Comparison of ENCODE assay signal across 2 cellular contexts in the genomic region with DNA sequence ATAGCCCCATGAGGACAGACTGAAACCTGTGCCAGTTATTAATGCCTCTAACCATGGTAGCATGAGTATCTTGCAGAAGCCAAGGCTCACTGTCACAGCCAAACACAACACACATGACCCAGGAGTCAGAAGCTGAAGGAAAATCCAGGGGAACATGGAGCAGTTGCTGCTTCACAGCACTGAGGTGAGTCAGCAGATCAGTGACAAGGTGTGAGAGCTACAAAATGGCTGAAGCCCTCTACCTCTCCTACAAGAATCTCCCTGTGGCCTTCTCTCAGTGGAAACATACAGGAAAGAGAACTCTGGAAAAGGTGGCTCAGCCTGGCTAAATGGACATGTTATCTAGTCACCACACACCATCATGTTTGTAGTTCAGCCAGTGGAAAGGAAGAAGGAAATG.
TF ChIP-seq lines count a peak whose summit lies in the region.

No MANE protein-coding gene starts in this region.

TF ChIP-seq in GM23338, 12 proteins besides CTCF, POLR2A, EP300 and RAD21 (continued from another document):
- TF ChIP-seq, protein P1, sequence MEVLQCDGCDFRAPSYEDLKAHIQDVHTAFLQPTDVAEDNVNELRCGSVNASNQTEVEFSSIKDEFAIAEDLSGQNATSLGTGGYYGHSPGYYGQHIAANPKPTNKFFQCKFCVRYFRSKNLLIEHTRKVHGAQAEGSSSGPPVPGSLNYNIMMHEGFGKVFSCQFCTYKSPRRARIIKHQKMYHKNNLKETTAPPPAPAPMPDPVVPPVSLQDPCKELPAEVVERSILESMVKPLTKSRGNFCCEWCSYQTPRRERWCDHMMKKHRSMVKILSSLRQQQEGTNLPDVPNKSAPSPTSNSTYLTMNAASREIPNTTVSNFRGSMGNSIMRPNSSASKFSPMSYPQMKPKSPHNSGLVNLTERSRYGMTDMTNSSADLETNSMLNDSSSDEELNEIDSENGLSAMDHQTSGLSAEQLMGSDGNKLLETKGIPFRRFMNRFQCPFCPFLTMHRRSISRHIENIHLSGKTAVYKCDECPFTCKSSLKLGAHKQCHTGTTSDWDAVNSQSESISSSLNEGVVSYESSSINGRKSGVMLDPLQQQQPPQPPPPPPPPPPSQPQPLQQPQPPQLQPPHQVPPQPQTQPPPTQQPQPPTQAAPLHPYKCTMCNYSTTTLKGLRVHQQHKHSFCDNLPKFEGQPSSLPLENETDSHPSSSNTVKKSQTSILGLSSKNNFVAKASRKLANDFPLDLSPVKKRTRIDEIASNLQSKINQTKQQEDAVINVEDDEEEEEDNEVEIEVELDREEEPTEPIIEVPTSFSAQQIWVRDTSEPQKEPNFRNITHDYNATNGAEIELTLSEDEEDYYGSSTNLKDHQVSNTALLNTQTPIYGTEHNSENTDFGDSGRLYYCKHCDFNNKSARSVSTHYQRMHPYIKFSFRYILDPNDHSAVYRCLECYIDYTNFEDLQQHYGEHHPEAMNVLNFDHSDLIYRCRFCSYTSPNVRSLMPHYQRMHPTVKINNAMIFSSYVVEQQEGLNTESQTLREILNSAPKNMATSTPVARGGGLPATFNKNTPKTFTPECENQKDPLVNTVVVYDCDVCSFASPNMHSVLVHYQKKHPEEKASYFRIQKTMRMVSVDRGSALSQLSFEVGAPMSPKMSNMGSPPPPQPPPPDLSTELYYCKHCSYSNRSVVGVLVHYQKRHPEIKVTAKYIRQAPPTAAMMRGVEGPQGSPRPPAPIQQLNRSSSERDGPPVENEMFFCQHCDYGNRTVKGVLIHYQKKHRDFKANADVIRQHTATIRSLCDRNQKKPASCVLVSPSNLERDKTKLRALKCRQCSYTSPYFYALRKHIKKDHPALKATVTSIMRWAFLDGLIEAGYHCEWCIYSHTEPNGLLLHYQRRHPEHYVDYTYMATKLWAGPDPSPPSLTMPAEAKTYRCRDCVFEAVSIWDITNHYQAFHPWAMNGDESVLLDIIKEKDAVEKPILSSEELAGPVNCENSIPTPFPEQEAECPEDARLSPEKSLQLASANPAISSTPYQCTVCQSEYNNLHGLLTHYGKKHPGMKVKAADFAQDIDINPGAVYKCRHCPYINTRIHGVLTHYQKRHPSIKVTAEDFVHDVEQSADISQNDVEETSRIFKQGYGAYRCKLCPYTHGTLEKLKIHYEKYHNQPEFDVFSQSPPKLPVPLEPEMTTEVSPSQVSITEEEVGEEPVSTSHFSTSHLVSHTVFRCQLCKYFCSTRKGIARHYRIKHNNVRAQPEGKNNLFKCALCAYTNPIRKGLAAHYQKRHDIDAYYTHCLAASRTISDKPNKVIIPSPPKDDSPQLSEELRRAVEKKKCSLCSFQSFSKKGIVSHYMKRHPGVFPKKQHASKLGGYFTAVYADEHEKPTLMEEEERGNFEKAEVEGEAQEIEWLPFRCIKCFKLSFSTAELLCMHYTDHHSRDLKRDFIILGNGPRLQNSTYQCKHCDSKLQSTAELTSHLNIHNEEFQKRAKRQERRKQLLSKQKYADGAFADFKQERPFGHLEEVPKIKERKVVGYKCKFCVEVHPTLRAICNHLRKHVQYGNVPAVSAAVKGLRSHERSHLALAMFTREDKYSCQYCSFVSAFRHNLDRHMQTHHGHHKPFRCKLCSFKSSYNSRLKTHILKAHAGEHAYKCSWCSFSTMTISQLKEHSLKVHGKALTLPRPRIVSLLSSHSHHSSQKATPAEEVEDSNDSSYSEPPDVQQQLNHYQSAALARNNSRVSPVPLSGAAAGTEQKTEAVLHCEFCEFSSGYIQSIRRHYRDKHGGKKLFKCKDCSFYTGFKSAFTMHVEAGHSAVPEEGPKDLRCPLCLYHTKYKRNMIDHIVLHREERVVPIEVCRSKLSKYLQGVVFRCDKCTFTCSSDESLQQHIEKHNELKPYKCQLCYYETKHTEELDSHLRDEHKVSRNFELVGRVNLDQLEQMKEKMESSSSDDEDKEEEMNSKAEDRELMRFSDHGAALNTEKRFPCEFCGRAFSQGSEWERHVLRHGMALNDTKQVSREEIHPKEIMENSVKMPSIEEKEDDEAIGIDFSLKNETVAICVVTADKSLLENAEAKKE (CRISPR knock-in tag; IDR thresholded peaks at IDR 0.05): no peak
- TF ChIP-seq ZNF331 (CRISPR knock-in tag; IDR thresholded peaks at IDR 0.05; ENCODE audit: low read depth): no peak
TF ChIP-seq in GM23338: peak in this region for 0.

TF ChIP-seq in K562, 482 proteins besides CTCF, POLR2A, EP300 and RAD21 (continued from another document and continues in another):
- TF ChIP-seq, protein P2, sequence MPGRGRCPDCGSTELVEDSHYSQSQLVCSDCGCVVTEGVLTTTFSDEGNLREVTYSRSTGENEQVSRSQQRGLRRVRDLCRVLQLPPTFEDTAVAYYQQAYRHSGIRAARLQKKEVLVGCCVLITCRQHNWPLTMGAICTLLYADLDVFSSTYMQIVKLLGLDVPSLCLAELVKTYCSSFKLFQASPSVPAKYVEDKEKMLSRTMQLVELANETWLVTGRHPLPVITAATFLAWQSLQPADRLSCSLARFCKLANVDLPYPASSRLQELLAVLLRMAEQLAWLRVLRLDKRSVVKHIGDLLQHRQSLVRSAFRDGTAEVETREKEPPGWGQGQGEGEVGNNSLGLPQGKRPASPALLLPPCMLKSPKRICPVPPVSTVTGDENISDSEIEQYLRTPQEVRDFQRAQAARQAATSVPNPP (IDR thresholded peaks at IDR 0.05; ENCODE audit: borderline replicate concordance, insufficient read depth, insufficient read length): no peak
- TF ChIP-seq, protein P3, sequence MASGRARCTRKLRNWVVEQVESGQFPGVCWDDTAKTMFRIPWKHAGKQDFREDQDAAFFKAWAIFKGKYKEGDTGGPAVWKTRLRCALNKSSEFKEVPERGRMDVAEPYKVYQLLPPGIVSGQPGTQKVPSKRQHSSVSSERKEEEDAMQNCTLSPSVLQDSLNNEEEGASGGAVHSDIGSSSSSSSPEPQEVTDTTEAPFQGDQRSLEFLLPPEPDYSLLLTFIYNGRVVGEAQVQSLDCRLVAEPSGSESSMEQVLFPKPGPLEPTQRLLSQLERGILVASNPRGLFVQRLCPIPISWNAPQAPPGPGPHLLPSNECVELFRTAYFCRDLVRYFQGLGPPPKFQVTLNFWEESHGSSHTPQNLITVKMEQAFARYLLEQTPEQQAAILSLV (tag; IDR thresholded peaks at IDR 0.05): no peak
- TF ChIP-seq BMI1 (IDR thresholded peaks at IDR 0.05; ENCODE audit: low read length): no peak
- TF ChIP-seq MCM7 (IDR thresholded peaks at IDR 0.05): no peak
- peak; percentile 53 for TF ChIP-seq C11orf30 (IDR thresholded peaks at IDR 0.05; ENCODE audit: low read depth)
- TF ChIP-seq MAFK (IDR thresholded peaks at IDR 0.05; ENCODE audit: low read length): peak; percentile 5; the same call in 1 of the 2 replicates
- no peak for TF ChIP-seq ZNF696 (CRISPR knock-in tag; conservative IDR thresholded peaks at IDR 0.05)
- TF ChIP-seq, protein P4, sequence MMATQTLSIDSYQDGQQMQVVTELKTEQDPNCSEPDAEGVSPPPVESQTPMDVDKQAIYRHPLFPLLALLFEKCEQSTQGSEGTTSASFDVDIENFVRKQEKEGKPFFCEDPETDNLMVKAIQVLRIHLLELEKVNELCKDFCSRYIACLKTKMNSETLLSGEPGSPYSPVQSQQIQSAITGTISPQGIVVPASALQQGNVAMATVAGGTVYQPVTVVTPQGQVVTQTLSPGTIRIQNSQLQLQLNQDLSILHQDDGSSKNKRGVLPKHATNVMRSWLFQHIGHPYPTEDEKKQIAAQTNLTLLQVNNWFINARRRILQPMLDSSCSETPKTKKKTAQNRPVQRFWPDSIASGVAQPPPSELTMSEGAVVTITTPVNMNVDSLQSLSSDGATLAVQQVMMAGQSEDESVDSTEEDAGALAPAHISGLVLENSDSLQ (IDR thresholded peaks at IDR 0.05): no peak
- TF ChIP-seq YY1 (IDR thresholded peaks at IDR 0.05; ENCODE audit: borderline replicate concordance in 1 of 3, control insufficient read depth in 1 of 3, extremely low read depth in 1 of 3, insufficient read depth in 3 of 3, insufficient read length in 1 of 3, insufficient replicate concordance in 2 of 3, low read depth in 1 of 3, low read length in 2 of 3): peak in 1 of 3 experiments; percentile 68
- no peak for TF ChIP-seq XRCC3 (IDR thresholded peaks at IDR 0.05)
- no peak for TF ChIP-seq SMARCA4 (IDR thresholded peaks at IDR 0.05)
- no peak for TF ChIP-seq RFX7 (CRISPR knock-in tag; IDR thresholded peaks at IDR 0.05)
- TF ChIP-seq ZFPM2 (CRISPR knock-in tag; IDR thresholded peaks at IDR 0.05): no peak
- no peak for TF ChIP-seq CXXC5 (CRISPR knock-in tag; IDR thresholded peaks at IDR 0.05)
- TF ChIP-seq, protein P5, sequence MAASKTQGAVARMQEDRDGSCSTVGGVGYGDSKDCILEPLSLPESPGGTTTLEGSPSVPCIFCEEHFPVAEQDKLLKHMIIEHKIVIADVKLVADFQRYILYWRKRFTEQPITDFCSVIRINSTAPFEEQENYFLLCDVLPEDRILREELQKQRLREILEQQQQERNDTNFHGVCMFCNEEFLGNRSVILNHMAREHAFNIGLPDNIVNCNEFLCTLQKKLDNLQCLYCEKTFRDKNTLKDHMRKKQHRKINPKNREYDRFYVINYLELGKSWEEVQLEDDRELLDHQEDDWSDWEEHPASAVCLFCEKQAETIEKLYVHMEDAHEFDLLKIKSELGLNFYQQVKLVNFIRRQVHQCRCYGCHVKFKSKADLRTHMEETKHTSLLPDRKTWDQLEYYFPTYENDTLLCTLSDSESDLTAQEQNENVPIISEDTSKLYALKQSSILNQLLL (CRISPR knock-in tag; IDR thresholded peaks at IDR 0.05; ENCODE audit: borderline replicate concordance): no peak
- TF ChIP-seq, protein P6, sequence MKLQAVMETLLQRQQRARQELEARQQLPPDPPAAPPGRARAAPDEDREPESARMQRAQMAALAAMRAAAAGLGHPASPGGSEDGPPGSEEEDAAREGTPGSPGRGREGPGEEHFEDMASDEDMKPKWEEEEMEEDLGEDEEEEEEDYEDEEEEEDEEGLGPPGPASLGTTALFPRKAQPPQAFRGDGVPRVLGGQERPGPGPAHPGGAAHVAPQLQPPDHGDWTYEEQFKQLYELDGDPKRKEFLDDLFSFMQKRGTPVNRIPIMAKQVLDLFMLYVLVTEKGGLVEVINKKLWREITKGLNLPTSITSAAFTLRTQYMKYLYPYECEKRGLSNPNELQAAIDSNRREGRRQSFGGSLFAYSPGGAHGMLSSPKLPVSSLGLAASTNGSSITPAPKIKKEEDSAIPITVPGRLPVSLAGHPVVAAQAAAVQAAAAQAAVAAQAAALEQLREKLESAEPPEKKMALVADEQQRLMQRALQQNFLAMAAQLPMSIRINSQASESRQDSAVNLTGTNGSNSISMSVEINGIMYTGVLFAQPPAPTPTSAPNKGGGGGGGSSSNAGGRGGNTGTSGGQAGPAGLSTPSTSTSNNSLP (IDR thresholded peaks at IDR 0.05; ENCODE audit: borderline replicate concordance, low read depth, low read length): no peak
- TF ChIP-seq ZNF79 (CRISPR knock-in tag; IDR thresholded peaks at IDR 0.05; ENCODE audit: low read depth): no peak
- no peak for TF ChIP-seq ZNF146 (CRISPR knock-in tag; IDR thresholded peaks at IDR 0.05; ENCODE audit: unreplicated experiment)
- TF ChIP-seq, protein P7, sequence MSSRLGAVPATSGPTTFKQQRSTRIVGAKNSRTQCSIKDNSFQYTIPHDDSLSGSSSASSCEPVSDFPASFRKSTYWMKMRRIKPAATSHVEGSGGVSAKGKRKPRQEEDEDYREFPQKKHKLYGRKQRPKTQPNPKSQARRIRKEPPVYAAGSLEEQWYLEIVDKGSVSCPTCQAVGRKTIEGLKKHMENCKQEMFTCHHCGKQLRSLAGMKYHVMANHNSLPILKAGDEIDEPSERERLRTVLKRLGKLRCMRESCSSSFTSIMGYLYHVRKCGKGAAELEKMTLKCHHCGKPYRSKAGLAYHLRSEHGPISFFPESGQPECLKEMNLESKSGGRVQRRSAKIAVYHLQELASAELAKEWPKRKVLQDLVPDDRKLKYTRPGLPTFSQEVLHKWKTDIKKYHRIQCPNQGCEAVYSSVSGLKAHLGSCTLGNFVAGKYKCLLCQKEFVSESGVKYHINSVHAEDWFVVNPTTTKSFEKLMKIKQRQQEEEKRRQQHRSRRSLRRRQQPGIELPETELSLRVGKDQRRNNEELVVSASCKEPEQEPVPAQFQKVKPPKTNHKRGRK (tag; IDR thresholded peaks at IDR 0.05): no peak
- TF ChIP-seq ZNF263 (CRISPR knock-in tag; IDR thresholded peaks at IDR 0.05; ENCODE audit: borderline replicate concordance): no peak
- TF ChIP-seq MAFF (IDR thresholded peaks at IDR 0.05; ENCODE audit: low read length): peak; percentile 10; the same call in 1 of the 2 replicates
- TF ChIP-seq, protein P8, sequence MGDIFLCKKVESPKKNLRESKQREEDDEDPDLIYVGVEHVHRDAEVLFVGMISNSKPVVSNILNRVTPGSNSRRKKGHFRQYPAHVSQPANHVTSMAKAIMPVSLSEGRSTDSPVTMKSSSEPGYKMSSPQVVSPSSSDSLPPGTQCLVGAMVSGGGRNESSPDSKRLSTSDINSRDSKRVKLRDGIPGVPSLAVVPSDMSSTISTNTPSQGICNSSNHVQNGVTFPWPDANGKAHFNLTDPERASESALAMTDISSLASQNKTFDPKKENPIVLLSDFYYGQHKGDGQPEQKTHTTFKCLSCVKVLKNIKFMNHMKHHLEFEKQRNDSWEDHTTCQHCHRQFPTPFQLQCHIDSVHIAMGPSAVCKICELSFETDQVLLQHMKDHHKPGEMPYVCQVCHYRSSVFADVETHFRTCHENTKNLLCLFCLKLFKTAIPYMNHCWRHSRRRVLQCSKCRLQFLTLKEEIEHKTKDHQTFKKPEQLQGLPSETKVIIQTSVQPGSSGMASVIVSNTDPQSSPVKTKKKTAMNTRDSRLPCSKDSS (IDR thresholded peaks at IDR 0.05; ENCODE audit: low read depth, partially characterized antibody): no peak
- TF ChIP-seq CEBPG (CRISPR knock-in tag; IDR thresholded peaks at IDR 0.05): no peak
- no peak for TF ChIP-seq CEBPG (tag; conservative IDR thresholded peaks at IDR 0.05 in 1 of 2, IDR thresholded peaks at IDR 0.05 in 1 of 2)
- TF ChIP-seq RNF2 (IDR thresholded peaks at IDR 0.05): no peak
- TF ChIP-seq, protein P9, sequence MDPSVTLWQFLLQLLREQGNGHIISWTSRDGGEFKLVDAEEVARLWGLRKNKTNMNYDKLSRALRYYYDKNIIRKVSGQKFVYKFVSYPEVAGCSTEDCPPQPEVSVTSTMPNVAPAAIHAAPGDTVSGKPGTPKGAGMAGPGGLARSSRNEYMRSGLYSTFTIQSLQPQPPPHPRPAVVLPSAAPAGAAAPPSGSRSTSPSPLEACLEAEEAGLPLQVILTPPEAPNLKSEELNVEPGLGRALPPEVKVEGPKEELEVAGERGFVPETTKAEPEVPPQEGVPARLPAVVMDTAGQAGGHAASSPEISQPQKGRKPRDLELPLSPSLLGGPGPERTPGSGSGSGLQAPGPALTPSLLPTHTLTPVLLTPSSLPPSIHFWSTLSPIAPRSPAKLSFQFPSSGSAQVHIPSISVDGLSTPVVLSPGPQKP (CRISPR knock-in tag; IDR thresholded peaks at IDR 0.05): no peak
- no peak for TF ChIP-seq NCOR1 (IDR thresholded peaks at IDR 0.05)
- TF ChIP-seq SREBF1 (IDR thresholded peaks at IDR 0.05; ENCODE audit: borderline replicate concordance, low read depth, low read length): no peak
- TF ChIP-seq KDM5B (IDR thresholded peaks at IDR 0.05; ENCODE audit: insufficient replicate concordance, low read depth, low read length): no peak
- no peak for TF ChIP-seq JUND (IDR thresholded peaks at IDR 0.05; ENCODE audit: borderline replicate concordance, low read depth, low read length)
- no peak for TF ChIP-seq JUND (tag; IDR thresholded peaks at IDR 0.05; ENCODE audit: borderline replicate concordance, low read depth, low read length)
- no peak for TF ChIP-seq ESRRB (CRISPR knock-in tag; IDR thresholded peaks at IDR 0.05; ENCODE audit: borderline replicate concordance)
- TF ChIP-seq, protein P10, sequence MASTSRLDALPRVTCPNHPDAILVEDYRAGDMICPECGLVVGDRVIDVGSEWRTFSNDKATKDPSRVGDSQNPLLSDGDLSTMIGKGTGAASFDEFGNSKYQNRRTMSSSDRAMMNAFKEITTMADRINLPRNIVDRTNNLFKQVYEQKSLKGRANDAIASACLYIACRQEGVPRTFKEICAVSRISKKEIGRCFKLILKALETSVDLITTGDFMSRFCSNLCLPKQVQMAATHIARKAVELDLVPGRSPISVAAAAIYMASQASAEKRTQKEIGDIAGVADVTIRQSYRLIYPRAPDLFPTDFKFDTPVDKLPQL (IDR thresholded peaks at IDR 0.05; ENCODE audit: extremely low read depth, insufficient read length): no peak
- peak; percentile 54 for TF ChIP-seq ZNF316 (IDR thresholded peaks at IDR 0.05)
